Comparison of ENCODE assay signal across 1 cellular context in the genomic region with DNA sequence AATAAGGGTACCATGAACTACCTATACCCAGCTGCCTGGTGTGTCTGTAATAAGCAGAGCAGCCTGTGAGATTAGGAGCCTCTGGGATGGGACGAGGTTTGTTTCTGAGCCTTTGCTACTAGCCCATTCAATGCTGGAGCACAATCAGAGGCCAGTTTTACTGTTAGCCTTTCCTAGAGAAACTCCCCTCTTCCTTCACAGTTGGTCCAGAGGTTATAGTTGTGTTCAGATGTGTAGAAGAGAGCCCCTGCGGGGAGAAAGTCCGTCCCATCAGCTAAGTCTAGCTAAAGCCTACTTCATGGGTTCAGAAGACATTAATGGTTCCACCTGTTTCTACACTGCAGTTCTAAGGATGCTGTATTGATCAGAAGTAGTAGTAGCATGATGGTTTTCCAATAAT.
TF ChIP-seq lines count a peak whose summit lies in the region.

No MANE protein-coding gene starts in this region.

TF ChIP-seq in K562, 482 proteins besides CTCF, POLR2A, EP300 and RAD21 (continued from another document):
- TF ChIP-seq STAT6 (CRISPR knock-in tag; IDR thresholded peaks at IDR 0.05): peak; percentile 91
- no peak for TF ChIP-seq ZNF79 (CRISPR knock-in tag; IDR thresholded peaks at IDR 0.05; ENCODE audit: low read depth)
- TF ChIP-seq SMAD2 (IDR thresholded peaks at IDR 0.05; ENCODE audit: low read depth, low read length): no peak
- TF ChIP-seq TAF15 (IDR thresholded peaks at IDR 0.05; ENCODE audit: low read depth, low read length): no peak
- TF ChIP-seq CHCHD3 (CRISPR knock-in tag; IDR thresholded peaks at IDR 0.05): no peak
- no peak for TF ChIP-seq HEY1 (CRISPR knock-in tag; IDR thresholded peaks at IDR 0.05; ENCODE audit: borderline replicate concordance)
- TF ChIP-seq MLLT1 (IDR thresholded peaks at IDR 0.05): no peak
